ENCODE assay signal across 8 cellular contexts in the genomic region with DNA sequence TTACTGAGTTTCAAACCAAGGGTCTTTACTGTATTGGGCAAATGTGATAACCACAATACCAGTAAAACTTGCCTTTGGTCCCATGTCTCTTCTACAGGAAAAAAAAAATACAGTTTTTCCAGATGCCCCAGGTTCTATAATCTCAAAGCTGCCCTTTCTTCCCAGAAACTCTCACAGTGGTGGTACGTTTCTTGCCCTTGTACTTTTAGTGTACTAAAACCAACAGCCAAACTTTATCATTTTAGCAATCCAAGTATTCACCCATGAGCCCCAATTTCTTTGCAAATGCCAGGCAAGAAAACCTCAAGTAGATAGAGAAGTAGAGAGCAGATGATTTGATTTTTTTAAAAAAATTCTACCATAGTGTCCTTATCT.
DNase-seq lines count a peak whose midpoint lies in the region; ATAC-seq and TF ChIP-seq lines count a peak whose summit lies in the region.

No MANE protein-coding gene starts in this region.

- H3K4me3 ChIP-seq in cardiac muscle cell (peak overlapping the region; percentile 77), iPS-18a (ENCODE audit: low read length) (peak overlapping the region; percentile 98), thoracic aorta (peak overlapping the region; percentile 98)

- intact Hi-C loops in Right ventricle myocardium inferior (cut with DNase I), result loop anchor here (5.0 to 10.0 kb wide), 3 partner anchors 280 to 627 kb away; a partner anchor contains a TSS

- H3K9me3 ChIP-seq in cardiac muscle cell (ENCODE audit: low read depth) (no peaks in the 10 kb centered on the region), iPS-18a (ENCODE audit: control insufficient read depth, low read depth, low read length) (no peaks in the 10 kb centered on the region), thoracic aorta (no peaks in the 10 kb centered on the region)

- peaks cover 50% of the 10 kb centered on the region for H3K4me1 Mint-ChIP-seq in activated CD4-positive, alpha-beta memory T cell treated with anti-CD3 and anti-CD28 coated beads, Interleukin-2, amount 10 ng/mL, durations not matched to agents 7 days and 5 days

- POLR2A ChIA-PET in activated CD4-positive, alpha-beta memory T cell treated with anti-CD3 and anti-CD28 coated beads, Interleukin-2, amount 10 ng/mL, durations not matched to agents 7 days and 5 days (lab: Charles Lee), result interaction anchor here (0.7 to 3.1 kb wide), 13 partner anchors 14 to 1470 kb away, joined by 3 to 40 read pairs (median 6); a partner anchor contains a TSS

- H3K36me3 ChIP-seq in cardiac muscle cell (no peaks in the 10 kb centered on the region), iPS-18a (ENCODE audit: control insufficient read depth, low read depth, low read length) (no peaks in the 10 kb centered on the region), thoracic aorta (no peaks in the 10 kb centered on the region)

- H3K36me3 Mint-ChIP-seq in activated CD4-positive, alpha-beta memory T cell treated with anti-CD3 and anti-CD28 coated beads, Interleukin-2, amount 10 ng/mL, durations not matched to agents 7 days and 5 days (ENCODE audit: low read depth), result peaks cover 6% of the 10 kb centered on the region

- no peak overlapping the region for H3K27ac Mint-ChIP-seq in activated CD4-positive, alpha-beta memory T cell treated with anti-CD3 and anti-CD28 coated beads, Interleukin-2, amount 10 ng/mL, durations not matched to agents 7 days and 5 days

- ATAC-seq in Right ventricle myocardium inferior (no peak), thoracic aorta (ENCODE audit: insufficient number of reproducible peaks, low FRiP score, low read depth) (no peak), GM18861 (IDR thresholded peaks at IDR 0.05; ENCODE audit: unreplicated experiment) (no peak)

- peaks cover 3% of the 10 kb centered on the region for H3K27me3 Mint-ChIP-seq in activated CD4-positive, alpha-beta memory T cell treated with anti-CD3 and anti-CD28 coated beads, Interleukin-2, amount 10 ng/mL, durations not matched to agents 7 days and 5 days

- DNase-seq in cardiac muscle cell (ENCODE audit: low read depth in 1 of 2, low spot score in 1 of 2), result no peak
- DNase-seq in Right ventricle myocardium inferior (ENCODE audit: missing footprints), result no peak
- no peak for DNase-seq in activated CD4-positive, alpha-beta memory T cell treated with anti-CD3 and anti-CD28 coated beads, Interleukin-2, amount 10 ng/mL, durations not matched to agents 7 days and 5 days
- DNase-seq in thoracic aorta (ENCODE audit: low spot score), result no peak
- no peak for DNase-seq in inferior parietal cortex (ENCODE audit: extremely low spot score)
- DNase-seq in caudate nucleus (lab: John Stamatoyannopoulos, UW), result no peak

- no peak overlapping the region for H3K9ac ChIP-seq in iPS-18a (ENCODE audit: low read length)

- TF ChIP-seq CTCF in cardiac muscle cell (IDR thresholded peaks at IDR 0.05; ENCODE audit: low read depth, low read length), result no peak
- no peak for TF ChIP-seq CTCF in thoracic aorta (IDR thresholded peaks at IDR 0.05)

- H3K27ac ChIP-seq in cardiac muscle cell (peak overlapping the region; percentile 31), iPS-18a (ENCODE audit: low read length) (no peak overlapping the region), thoracic aorta (no peak overlapping the region), caudate nucleus (ENCODE audit: low read depth, low read length) (no peak overlapping the region)

- peak overlapping the region; percentile 28 for H3K4me3 Mint-ChIP-seq in activated CD4-positive, alpha-beta memory T cell treated with anti-CD3 and anti-CD28 coated beads, Interleukin-2, amount 10 ng/mL, durations not matched to agents 7 days and 5 days

- H3K27me3 ChIP-seq in cardiac muscle cell (no peaks in the 10 kb centered on the region), iPS-18a (ENCODE audit: control insufficient read depth, insufficient read depth, low read length) (peaks cover 55% of the 10 kb centered on the region), thoracic aorta (replicated peaks; ENCODE audit: insufficient read depth) (no peaks in the 10 kb centered on the region)

- no peaks in the 10 kb centered on the region for H3K9me3 Mint-ChIP-seq in activated CD4-positive, alpha-beta memory T cell treated with anti-CD3 and anti-CD28 coated beads, Interleukin-2, amount 10 ng/mL, durations not matched to agents 7 days and 5 days

- CTCF ChIA-PET in activated CD4-positive, alpha-beta memory T cell treated with anti-CD3 and anti-CD28 coated beads, Interleukin-2, amount 10 ng/mL, durations not matched to agents 7 days and 5 days (lab: Charles Lee), result interaction anchor here (1.0 to 4.3 kb wide), 6 partner anchors 17 to 599 kb away, joined by 3 to 51 read pairs (median 4); no protein-coding TSS in a partner anchor

- H3K4me1 ChIP-seq in cardiac muscle cell (ENCODE audit: low read depth) (peaks cover 9% of the 10 kb centered on the region), iPS-18a (ENCODE audit: control insufficient read depth, low read depth, low read length) (peaks cover 17% of the 10 kb centered on the region), thoracic aorta (ENCODE audit: control insufficient read depth in 1 of 2, low read depth in 2 of 2) (peaks cover 4 to 7% of the 10 kb centered on the region in 2 donors)
